18 cellular contexts compared by ENCODE assay signal in genomic region chr10:105605873-105606272, GRCh38.
DNase-seq lines count a peak whose midpoint lies in the region; ATAC-seq, FAIRE-seq and TF ChIP-seq lines count a peak whose summit lies in the region.
"Had no signal": no experiment of that assay in that cellular context is flagged by ENCODE, and none has a peak within 500 bp of the region (broad histone marks: within the 10 kb centered on the region; RNA-seq: fewer than 3 reads in every experiment).

No MANE protein-coding gene starts in this region.

- CTCF ChIA-PET in WTC11 (lab: Charles Lee), result no interaction called here
- CTCF ChIA-PET in OCI-LY7 (lab: Charles Lee; ENCODE audit: unreplicated experiment), result no interaction called here

- no peaks in the 10 kb centered on the region for H3K27me3 ChIP-seq in right atrium auricular region
- no peaks in the 10 kb centered on the region for H3K27me3 ChIP-seq in mesendoderm (ENCODE audit: insufficient read depth, low read length, poor library complexity)
- H3K27me3 ChIP-seq: BLaER1 treated with 17β-estradiol and CSF1 and Interleukin-3, amounts not matched to agents 10 nM and 100 nM had no signal

- peak overlapping the region; percentile 14; the same call in 1 of the 2 replicates for H3K4me3 Mint-ChIP-seq in WTC11
- H3K4me3 Mint-ChIP-seq: B cell; CD8-positive, alpha-beta T cell; IgD-negative memory B cell had no signal

- DNase-seq in Right ventricle myocardium superior, result no peak
- DNase-seq in right atrium auricular region (ENCODE audit: low spot score), result no peak
- DNase-seq in WTC11 (ENCODE audit: low spot score), result no peak
- DNase-seq in mesendoderm, result peak; percentile 11
- no peak for DNase-seq in epidermal melanocyte (ENCODE audit: insufficient read length, low spot score)
- no peak for DNase-seq in OCI-LY7 (ENCODE audit: low spot score)
- DNase-seq in HTR-8/SVneo (ENCODE audit: insufficient read length, low spot score), result no peak
- DNase-seq in lower leg skin (ENCODE audit: low spot score in 2 of 2), result no peak
- DNase-seq: 8988T; Calu3; CD8-positive, alpha-beta T cell; DMS79 treated with DMSO at 0.1 percent for 48 hours; GF-D8 had no signal

- H3K79me2 ChIP-seq in mesendoderm (ENCODE audit: control insufficient read depth, insufficient read depth, low read length), result no peaks in the 10 kb centered on the region
- no peaks in the 10 kb centered on the region for H3K79me2 ChIP-seq in OCI-LY7 (ENCODE audit: insufficient read depth, low read depth, low read length)

- H2BK5ac ChIP-seq in mesendoderm (ENCODE audit: low read length), result no peak overlapping the region

- peaks cover 10% of the 10 kb centered on the region for H3K4me1 Mint-ChIP-seq in WTC11
- H3K4me1 Mint-ChIP-seq: B cell, IgD-negative memory B cell had no signal

- no peak overlapping the region for H2BK15ac ChIP-seq in mesendoderm (replicated peaks; ENCODE audit: low read depth)

- no peak overlapping the region for H2BK120ac ChIP-seq in mesendoderm (ENCODE audit: low read depth, low read length)

- H3K4me2 ChIP-seq in mesendoderm (ENCODE audit: low read length) (no peak overlapping the region), OCI-LY7 (ENCODE audit: low read length) (no peak overlapping the region)
- H3K4me2 ChIP-seq: BLaER1 treated with 17β-estradiol and CSF1 and Interleukin-3, amounts not matched to agents 10 nM and 100 nM had no signal

- no peak overlapping the region for H2AK5ac ChIP-seq in mesendoderm (ENCODE audit: low read length)

- no peak overlapping the region for H3K18ac ChIP-seq in mesendoderm (ENCODE audit: low read length)

- no peaks in the 10 kb centered on the region for H3K9me2 ChIP-seq in OCI-LY7 (ENCODE audit: insufficient read depth, low read length)

- no peak overlapping the region for H3K4ac ChIP-seq in mesendoderm (ENCODE audit: low read depth, low read length)

- H3K9me3 ChIP-seq in right atrium auricular region, result no peaks in the 10 kb centered on the region
- no peaks in the 10 kb centered on the region for H3K9me3 ChIP-seq in OCI-LY7 (ENCODE audit: low read length)
- H3K9me3 ChIP-seq: BLaER1 treated with 17β-estradiol and CSF1 and Interleukin-3, amounts not matched to agents 10 nM and 100 nM; HAP-1 had no signal

- H3K36me3 ChIP-seq in right atrium auricular region, result no peaks in the 10 kb centered on the region
- H3K36me3 ChIP-seq in mesendoderm (ENCODE audit: control insufficient read depth, insufficient read depth, low read length), result no peaks in the 10 kb centered on the region
- H3K36me3 ChIP-seq in OCI-LY7 (ENCODE audit: insufficient read depth, low read length), result no peaks in the 10 kb centered on the region
- H3K36me3 ChIP-seq: BLaER1 treated with 17β-estradiol and CSF1 and Interleukin-3, amounts not matched to agents 10 nM and 100 nM; HAP-1 had no signal

- H3K4me3 ChIP-seq in right atrium auricular region (no peak overlapping the region), mesendoderm (ENCODE audit: low read length) (no peak overlapping the region), OCI-LY7 (ENCODE audit: low read depth, low read length, poor library complexity, severe bottlenecking) (no peak overlapping the region), lower leg skin (ENCODE audit: low read depth, poor library complexity, severe bottlenecking) (no peak overlapping the region)
- H3K4me3 ChIP-seq: BLaER1 treated with 17β-estradiol and CSF1 and Interleukin-3, amounts not matched to agents 10 nM and 100 nM; HAP-1 had no signal

- peak overlapping the region in 1 of 2 donors; percentile 11 for H3K27ac ChIP-seq in right atrium auricular region
- no peak overlapping the region for H3K27ac ChIP-seq in mesendoderm (ENCODE audit: low read depth, low read length)
- H3K27ac ChIP-seq in OCI-LY7 (ENCODE audit: low read depth, low read length, poor library complexity, severe bottlenecking), result no peak overlapping the region
- H3K27ac ChIP-seq: BLaER1 treated with 17β-estradiol and CSF1 and Interleukin-3, amounts not matched to agents 10 nM and 100 nM; HL-60 had no signal

- no peaks in the 10 kb centered on the region for H3K27me3 Mint-ChIP-seq in WTC11 (ENCODE audit: low read depth)
- H3K27me3 Mint-ChIP-seq: B cell, IgD-negative memory B cell had no signal

- no peak for FAIRE-seq in HTR-8/SVneo (lab: Jason Lieb, UNC)

- TF ChIP-seq POLR2A in lower leg skin (IDR thresholded peaks at IDR 0.05), result no peak

- peaks cover 5% of the 10 kb centered on the region for H3K36me3 Mint-ChIP-seq in WTC11
- H3K36me3 Mint-ChIP-seq: CD8-positive, alpha-beta T cell had no signal

- intact Hi-C loops in Right ventricle myocardium superior (cut with DNase I), result no loop called here
- intact Hi-C loops in OCI-LY7 (cut with micrococcal nuclease; ENCODE audit: unreplicated experiment), result no loop called here
- intact Hi-C loops in lower leg skin (cut with DNase I; ENCODE audit: low total_unique reads), result no loop called here

- peak overlapping the region; percentile 74; the same call in 1 of the 2 replicates for H3K27ac Mint-ChIP-seq in WTC11
- H3K27ac Mint-ChIP-seq: B cell; CD8-positive, alpha-beta T cell; IgD-negative memory B cell had no signal

- no peak overlapping the region for H3K9ac ChIP-seq in mesendoderm (ENCODE audit: low read length)
- H3K9ac ChIP-seq: BLaER1 treated with 17β-estradiol and CSF1 and Interleukin-3, amounts not matched to agents 10 nM and 100 nM had no signal

- H4K5ac ChIP-seq in mesendoderm (ENCODE audit: low read length), result no peak overlapping the region

- POLR2A ChIA-PET in WTC11 (lab: Charles Lee) (no interaction called here), OCI-LY7 (lab: Charles Lee) (interaction anchor here (0.7 kb wide), 1 partner anchor 29 kb away, joined by 3 read pairs; no protein-coding TSS in a partner anchor)

- H3K23ac ChIP-seq in mesendoderm (ENCODE audit: low read length), result no peak overlapping the region

- TF ChIP-seq CTCF in right atrium auricular region (IDR thresholded peaks at IDR 0.05), result no peak
- TF ChIP-seq CTCF in WTC11 (IDR thresholded peaks at IDR 0.05), result no peak
- TF ChIP-seq CTCF in OCI-LY7 (conservative IDR thresholded peaks at IDR 0.05; ENCODE audit: low read length), result no peak
- TF ChIP-seq CTCF in lower leg skin (IDR thresholded peaks at IDR 0.05), result no peak

- H4K8ac ChIP-seq in mesendoderm (ENCODE audit: low read depth, low read length), result no peak overlapping the region

- H2AFZ ChIP-seq in OCI-LY7 (ENCODE audit: low read length), result no peak overlapping the region

- no peaks in the 10 kb centered on the region for H3K4me1 ChIP-seq in right atrium auricular region
- H3K4me1 ChIP-seq in mesendoderm (ENCODE audit: control insufficient read depth, low read depth, low read length), result no peaks in the 10 kb centered on the region
- no peaks in the 10 kb centered on the region for H3K4me1 ChIP-seq in OCI-LY7 (ENCODE audit: insufficient read depth, low read length, poor library complexity, severe bottlenecking)
- H3K4me1 ChIP-seq: BLaER1 treated with 17β-estradiol and CSF1 and Interleukin-3, amounts not matched to agents 10 nM and 100 nM; HAP-1 had no signal

- no peaks in the 10 kb centered on the region for H4K20me1 ChIP-seq in OCI-LY7 (ENCODE audit: insufficient read depth, low read length)
- H4K20me1 ChIP-seq: BLaER1 treated with 17β-estradiol and CSF1 and Interleukin-3, amounts not matched to agents 10 nM and 100 nM had no signal

- ATAC-seq in Right ventricle myocardium superior (ENCODE audit: poor library complexity) (peak; percentile 82), WTC11 (peak; percentile 39)
- ATAC-seq: CD8-positive, alpha-beta T cell had no signal

- no TSS peak for BruUV-seq in OCI-LY7 (replicated peaks; lab: Mats Ljungman, UMichigan)

- peaks cover 6% of the 10 kb centered on the region for H3K9me3 Mint-ChIP-seq in WTC11

- H3K56ac ChIP-seq in mesendoderm (ENCODE audit: low read length), result no peak overlapping the region

- H3K79me1 ChIP-seq in mesendoderm (ENCODE audit: low read length), result no peaks in the 10 kb centered on the region

TF ChIP-seq in WTC11, 78 proteins besides CTCF, POLR2A, EP300 and RAD21:
- TF ChIP-seq ZNF121 (CRISPR knock-in tag; IDR thresholded peaks at IDR 0.05), result no peak
- no peak for TF ChIP-seq TEAD4 (CRISPR knock-in tag; IDR thresholded peaks at IDR 0.05)
- no peak for TF ChIP-seq FOXK1 (CRISPR knock-in tag; IDR thresholded peaks at IDR 0.05)
- no peak for TF ChIP-seq E2F1 (CRISPR knock-in tag; IDR thresholded peaks at IDR 0.05)
- TF ChIP-seq CBFB (CRISPR knock-in tag; IDR thresholded peaks at IDR 0.05; ENCODE audit: low read depth), result no peak
- TF ChIP-seq IRF1 (CRISPR knock-in tag; IDR thresholded peaks at IDR 0.05), result no peak
- no peak for TF ChIP-seq ZNF317 (CRISPR knock-in tag; IDR thresholded peaks at IDR 0.05; ENCODE audit: borderline replicate concordance, low read depth)
- no peak for TF ChIP-seq ZNF416 (CRISPR knock-in tag; IDR thresholded peaks at IDR 0.05)
